8 cellular contexts compared by ENCODE assay signal in the genomic region with DNA sequence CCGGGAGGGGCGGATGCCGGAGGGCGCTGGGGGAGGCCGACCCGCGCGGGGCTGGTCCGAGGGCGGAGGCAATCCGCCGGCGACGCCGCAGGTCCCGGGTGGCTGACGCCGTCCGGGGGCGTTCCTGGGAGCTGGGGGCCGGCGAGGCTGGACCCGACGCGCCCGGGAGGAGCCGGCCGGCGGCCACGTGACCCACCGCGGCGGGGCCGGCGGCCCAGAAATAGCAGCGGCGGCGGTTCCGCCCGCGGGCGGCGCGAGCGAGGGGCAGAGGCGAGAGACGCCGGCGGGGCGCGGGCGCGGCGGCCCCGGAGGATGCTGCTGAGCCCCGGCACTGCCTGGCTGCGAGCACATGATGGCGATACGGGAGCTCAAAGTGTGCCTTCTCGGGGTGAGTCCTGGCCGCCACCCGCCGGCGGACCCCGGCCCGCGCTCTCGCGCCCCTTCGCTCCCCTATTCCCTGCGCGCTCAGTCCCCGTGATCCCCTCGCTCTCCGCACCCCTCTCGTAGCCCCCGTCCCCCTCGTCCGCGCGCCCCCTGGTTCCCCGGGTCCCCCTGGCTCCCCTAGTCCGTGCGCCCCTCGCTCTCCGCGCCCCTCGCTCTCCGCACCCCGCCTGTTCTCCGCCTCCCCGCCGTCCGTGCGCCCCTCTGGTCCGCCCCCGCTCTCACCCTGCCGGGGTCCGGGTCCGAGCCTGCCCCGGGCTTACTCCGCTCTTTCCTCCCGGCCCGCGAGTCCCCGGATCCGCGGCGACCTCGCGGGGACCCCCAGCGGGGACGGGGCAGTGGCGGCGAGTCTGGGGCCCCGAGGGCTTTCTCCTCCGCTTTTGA. TPM values are rescaled to one million over a fixed set of nuclear protein-coding genes. Genes with fewer than 3 reads are reported as not detected.
DNase-seq lines count a peak whose midpoint lies in the region; TF ChIP-seq lines count a peak whose summit lies in the region.

A gene with protein sequence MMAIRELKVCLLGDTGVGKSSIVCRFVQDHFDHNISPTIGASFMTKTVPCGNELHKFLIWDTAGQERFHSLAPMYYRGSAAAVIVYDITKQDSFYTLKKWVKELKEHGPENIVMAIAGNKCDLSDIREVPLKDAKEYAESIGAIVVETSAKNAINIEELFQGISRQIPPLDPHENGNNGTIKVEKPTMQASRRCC (plus strand): TSS at position 245 of the 825 bp plus-strand sequence. CDS start 105 bp downstream, at position 350.

- H3K27ac Mint-ChIP-seq in activated CD4-positive, alpha-beta T cell treated with anti-CD3 and anti-CD28 coated beads, Interleukin-2, amount 10 ng/mL, durations not matched to agents 24 days and 14 days, result no peak within 1 kb of the TSS

- POLR2A ChIA-PET in HEK293 (lab: Yijun Ruan, JAX), result interaction anchor here (0.6 to 1.0 kb wide), 4 partner anchors 9 to 206 kb away, joined by 3 to 5 read pairs (median 3); a partner anchor contains a TSS

- H3K36me3 ChIP-seq in HEK293 (ENCODE audit: control insufficient read depth in 2 of 2, insufficient read depth in 1 of 2, low read length in 2 of 2), result peaks cover 0 to 5% of the 10 kb centered on the region in 2 experiments; a peak in 1 of 3 replicates

- H3K4me1 Mint-ChIP-seq in activated CD4-positive, alpha-beta T cell treated with anti-CD3 and anti-CD28 coated beads, Interleukin-2, amount 10 ng/mL, durations not matched to agents 24 days and 14 days, result peaks cover 20% of the 10 kb centered on the region

- peak; percentile 67 for DNase-seq in activated CD4-positive, alpha-beta T cell treated with anti-CD3 and anti-CD28 coated beads, Interleukin-2, amount 10 ng/mL, durations not matched to agents 24 days and 14 days
- DNase-seq in activated CD4-positive, alpha-beta T cell treated with anti-CD3 and anti-CD28 coated beads, Interleukin-2, amount 50 U/mL, for 4 hours, result no peak
- DNase-seq in dermis blood vessel endothelial cell, result peak; percentile 70
- peak; percentile 11 for DNase-seq in stimulated activated CD8-positive, alpha-beta memory T cell treated with anti-CD3 and anti-CD28 coated beads, Interleukin-4, amount 100 ng/mL, for 24 hours (ENCODE audit: low read depth)
- no peak for DNase-seq in effector CD8-positive, alpha-beta T cell (lab: John Stamatoyannopoulos, UW)

- no peaks in the 10 kb centered on the region for H3K36me3 Mint-ChIP-seq in activated CD4-positive, alpha-beta T cell treated with anti-CD3 and anti-CD28 coated beads, Interleukin-2, amount 10 ng/mL, durations not matched to agents 24 days and 14 days (ENCODE audit: low read depth)

- no peaks in the 10 kb centered on the region for H3K9me3 ChIP-seq in HEK293 (ENCODE audit: control insufficient read depth, insufficient read depth, low read depth, low read length)

- no peaks in the 10 kb centered on the region for H3K9me3 Mint-ChIP-seq in activated CD4-positive, alpha-beta T cell treated with anti-CD3 and anti-CD28 coated beads, Interleukin-2, amount 10 ng/mL, durations not matched to agents 24 days and 14 days

- peak; percentile 81 for TF ChIP-seq CTCF in HEK293 (tag by site-specific recombination; IDR thresholded peaks at IDR 0.05)

- H3K4me3 Mint-ChIP-seq in activated CD4-positive, alpha-beta T cell treated with anti-CD3 and anti-CD28 coated beads, Interleukin-2, amount 10 ng/mL, durations not matched to agents 24 days and 14 days, result peak within 1 kb of the TSS; percentile 80

- no peaks in the 10 kb centered on the region for H3K27me3 ChIP-seq in layer of hippocampus (ENCODE audit: control insufficient read depth, insufficient read depth, low read length)

- H3K4me3 ChIP-seq in HEK293 (ENCODE audit: low read depth, low read length), result peak within 1 kb of the TSS; percentile 68

- H3K27me3 Mint-ChIP-seq in activated CD4-positive, alpha-beta T cell treated with anti-CD3 and anti-CD28 coated beads, Interleukin-2, amount 10 ng/mL, durations not matched to agents 24 days and 14 days, result peaks cover 79% of the 10 kb centered on the region

- peaks cover 31% of the 10 kb centered on the region for H3K4me1 ChIP-seq in HEK293 (ENCODE audit: control insufficient read depth, insufficient read depth, low read length)

- H3K27ac ChIP-seq in HEK293 (ENCODE audit: extremely low read depth, low read depth, low read length) (peak within 1 kb of the TSS; percentile 73; the same call in 1 of the 2 replicates), layer of hippocampus (ENCODE audit: low read depth, low read length) (peak within 1 kb of the TSS; percentile 94)

- CTCF ChIA-PET in HEK293 (lab: Yijun Ruan, JAX), result interaction anchor here (0.6 to 1.4 kb wide), 4 partner anchors 11 to 133 kb away, joined by 3 to 9 read pairs (median 4); no protein-coding TSS in a partner anchor

- intact Hi-C loops in activated CD4-positive, alpha-beta T cell treated with anti-CD3 and anti-CD28 coated beads, Interleukin-2, amount 10 ng/mL, durations not matched to agents 24 days and 14 days (cut with micrococcal nuclease), result loop anchor here (5.0 kb wide), 1 partner anchor 91 kb away; no protein-coding TSS in a partner anchor

TF ChIP-seq in HEK293, 187 proteins besides CTCF, POLR2A, EP300 and RAD21 (continues in another document):
- TF ChIP-seq TRIM28 (IDR thresholded peaks at IDR 0.05; ENCODE audit: borderline replicate concordance, low read length) (no peak), KLF9 (tag by site-specific recombination; IDR thresholded peaks at IDR 0.05; ENCODE audit: low read depth) (0 out of 2 replicates have a peak, but pooled peaks have one; percentile 25), ZNF837 (tag by site-specific recombination; IDR thresholded peaks at IDR 0.05) (no peak), ZNF391 (tag by site-specific recombination; IDR thresholded peaks at IDR 0.05; ENCODE audit: borderline replicate concordance, low read depth) (0 out of 2 replicates have a peak, but pooled peaks have one; percentile 26), ZNF558 (tag by site-specific recombination; IDR thresholded peaks at IDR 0.05) (no peak), ZFP37 (tag by site-specific recombination; IDR thresholded peaks at IDR 0.05) (0 out of 2 replicates have a peak, but pooled peaks have one; percentile 20)
- TF ChIP-seq, protein P1, sequence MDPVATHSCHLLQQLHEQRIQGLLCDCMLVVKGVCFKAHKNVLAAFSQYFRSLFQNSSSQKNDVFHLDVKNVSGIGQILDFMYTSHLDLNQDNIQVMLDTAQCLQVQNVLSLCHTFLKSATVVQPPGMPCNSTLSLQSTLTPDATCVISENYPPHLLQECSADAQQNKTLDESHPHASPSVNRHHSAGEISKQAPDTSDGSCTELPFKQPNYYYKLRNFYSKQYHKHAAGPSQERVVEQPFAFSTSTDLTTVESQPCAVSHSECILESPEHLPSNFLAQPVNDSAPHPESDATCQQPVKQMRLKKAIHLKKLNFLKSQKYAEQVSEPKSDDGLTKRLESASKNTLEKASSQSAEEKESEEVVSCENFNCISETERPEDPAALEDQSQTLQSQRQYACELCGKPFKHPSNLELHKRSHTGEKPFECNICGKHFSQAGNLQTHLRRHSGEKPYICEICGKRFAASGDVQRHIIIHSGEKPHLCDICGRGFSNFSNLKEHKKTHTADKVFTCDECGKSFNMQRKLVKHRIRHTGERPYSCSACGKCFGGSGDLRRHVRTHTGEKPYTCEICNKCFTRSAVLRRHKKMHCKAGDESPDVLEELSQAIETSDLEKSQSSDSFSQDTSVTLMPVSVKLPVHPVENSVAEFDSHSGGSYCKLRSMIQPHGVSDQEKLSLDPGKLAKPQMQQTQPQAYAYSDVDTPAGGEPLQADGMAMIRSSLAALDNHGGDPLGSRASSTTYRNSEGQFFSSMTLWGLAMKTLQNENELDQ (tag by site-specific recombination; IDR thresholded peaks at IDR 0.05; ENCODE audit: low read depth), result no peak

TF ChIP-seq in PFSK-1, 5 proteins besides CTCF, POLR2A, EP300 and RAD21:
- TF ChIP-seq TAF1 (IDR thresholded peaks at IDR 0.05; ENCODE audit: borderline replicate concordance, insufficient read depth, low read length) (no peak), FOXP2 (optimal IDR thresholded peaks at IDR 0.05; ENCODE audit: borderline replicate concordance, extremely low read depth, extremely low read length, insufficient read depth) (peak; percentile 48)
TF ChIP-seq in PFSK-1: peak in this region for 1.

RNA-seq across cellular contexts. Expression of the gene that starts here (rescaled TPM):
- total RNA-seq in activated CD4-positive, alpha-beta T cell treated with anti-CD3 and anti-CD28 coated beads, Interleukin-2, amount 10 ng/mL, durations not matched to agents 24 days and 14 days, result 0.66 TPM in 1 of 2 replicates, not detected in the other
- 53.2 TPM for polyA plus RNA-seq in PFSK-1 (2012; ENCODE audit: insufficient read length, low read depth)
- total RNA-seq in dermis blood vessel endothelial cell, result 27.2 and 44.3 TPM in 2 replicates

Comparison
In these comparisons a context has a peak if more than half of its experiments do, and no peak if none do; other contexts are left out.
1. RNA of the gene that starts here (total RNA-seq): 27.2 to 44.3 TPM in dermis blood vessel endothelial cell; 0.66 TPM in activated CD4-positive, alpha-beta T cell treated with anti-CD3 and anti-CD28 coated beads, Interleukin-2, amount 10 ng/mL, durations not matched to agents 24 days and 14 days; every median in the first group is over 10 times any median in the second.
2. Peak in DNase-seq in activated CD4-positive, alpha-beta T cell treated with anti-CD3 and anti-CD28 coated beads, Interleukin-2, amount 10 ng/mL, durations not matched to agents 24 days and 14 days; RNA of the gene not detected or under 1 TPM.
3. DNase-seq: peak in dermis blood vessel endothelial cell (single experiment) and stimulated activated CD8-positive, alpha-beta memory T cell treated with anti-CD3 and anti-CD28 coated beads, Interleukin-4, amount 100 ng/mL, for 24 hours (single experiment); none in activated CD4-positive, alpha-beta T cell treated with anti-CD3 and anti-CD28 coated beads, Interleukin-2, amount 50 U/mL, for 4 hours (0 of 2) and effector CD8-positive, alpha-beta T cell (single experiment).